17 cellular contexts compared by ENCODE assay signal in the genomic region with DNA sequence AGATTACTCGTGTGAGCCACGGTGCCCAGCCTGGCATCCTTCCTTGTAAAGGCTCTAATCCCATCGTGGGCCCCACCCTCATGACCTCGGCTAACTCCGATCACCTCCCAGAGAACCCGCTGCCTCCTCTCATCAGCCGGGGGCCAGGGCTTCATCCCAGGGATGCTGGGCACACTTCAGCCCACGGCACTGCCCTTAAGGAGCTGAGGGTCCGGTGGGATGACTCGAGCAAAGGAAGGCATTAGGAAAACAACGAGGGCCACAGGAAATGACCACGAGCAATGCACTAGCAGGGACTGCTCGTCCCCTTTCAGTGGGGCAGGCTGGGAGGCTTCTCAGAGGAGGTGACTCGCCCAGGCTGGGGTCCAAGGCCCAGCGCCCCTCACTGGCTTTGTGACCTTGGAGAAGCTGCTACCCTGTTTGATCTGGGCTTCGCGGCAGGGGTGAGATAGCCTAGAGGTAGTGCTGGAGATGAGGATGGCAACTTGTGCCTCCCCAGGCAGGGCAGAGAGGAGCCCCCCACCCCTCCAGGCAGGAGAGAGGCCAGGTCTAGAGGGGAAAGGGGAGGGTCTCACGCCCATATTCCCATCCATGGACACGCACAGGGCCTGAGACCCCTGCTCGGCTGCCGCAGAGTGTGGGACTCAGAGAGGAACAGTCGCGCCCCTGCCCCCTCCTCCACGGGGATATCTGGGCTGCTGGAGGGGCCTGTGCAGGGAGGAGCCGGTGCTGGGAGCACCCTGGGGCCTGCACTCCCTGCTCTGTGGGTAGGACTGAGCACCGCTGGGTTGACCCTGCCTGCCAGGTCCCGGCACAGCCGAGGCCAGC. TPM values are rescaled to one million over a fixed set of nuclear protein-coding genes. Genes with fewer than 3 reads are reported as not detected.
DNase-seq lines count a peak whose midpoint lies in the region; ATAC-seq and TF ChIP-seq lines count a peak whose summit lies in the region.
"Had no signal": no experiment of that assay in that cellular context is flagged by ENCODE, and none has a peak within 500 bp of the region (broad histone marks: within the 10 kb centered on the region; RNA-seq: fewer than 3 reads in every experiment).

No MANE protein-coding gene starts in this region.

- no peak for TF ChIP-seq CTCF in right lobe of liver (IDR thresholded peaks at IDR 0.05)
- TF ChIP-seq CTCF in upper lobe of right lung (IDR thresholded peaks at IDR 0.05): no peak

- no peaks in the 10 kb centered on the region for H3K9me3 Mint-ChIP-seq in activated naive CD8-positive, alpha-beta T cell treated with anti-CD3 and anti-CD28 coated beads, Interleukin-2, amount 10 ng/mL, durations not matched to agents 7 days and 5 days
- no peaks in the 10 kb centered on the region for H3K9me3 Mint-ChIP-seq in activated naive CD8-positive, alpha-beta T cell treated with anti-CD3 and anti-CD28 coated beads, Interleukin-2, amount 50 U/mL, for 24 hours
- H3K9me3 Mint-ChIP-seq: activated naive CD8-positive, alpha-beta T cell treated with anti-CD3 and anti-CD28 coated beads for 36 hours; CD4-positive, alpha-beta T cell; stimulated activated naive CD8-positive, alpha-beta T cell treated with anti-CD3 and anti-CD28 coated beads, Interleukin-15, amount 100 ng/mL, for 72 hours had no signal

- no peaks in the 10 kb centered on the region for H3K4me1 ChIP-seq in right lobe of liver
- H3K4me1 ChIP-seq in upper lobe of right lung: no peaks in the 10 kb centered on the region

- H3K36me3 ChIP-seq in right lobe of liver (no peaks in the 10 kb centered on the region), upper lobe of right lung (no peaks in the 10 kb centered on the region)

- no peaks in the 10 kb centered on the region for H3K27me3 Mint-ChIP-seq in activated naive CD8-positive, alpha-beta T cell treated with anti-CD3 and anti-CD28 coated beads, Interleukin-2, amount 10 ng/mL, durations not matched to agents 7 days and 5 days
- H3K27me3 Mint-ChIP-seq in activated naive CD8-positive, alpha-beta T cell treated with anti-CD3 and anti-CD28 coated beads, Interleukin-2, amount 50 U/mL, for 24 hours: peaks cover 5% of the 10 kb centered on the region
- H3K27me3 Mint-ChIP-seq: activated naive CD8-positive, alpha-beta T cell treated with anti-CD3 and anti-CD28 coated beads for 36 hours; stimulated activated naive CD8-positive, alpha-beta T cell treated with anti-CD3 and anti-CD28 coated beads, Interleukin-15, amount 100 ng/mL, for 72 hours had no signal

- H3K27me3 ChIP-seq in right lobe of liver (no peaks in the 10 kb centered on the region), upper lobe of right lung (peaks cover 4% of the 10 kb centered on the region)

- no peaks in the 10 kb centered on the region for H3K4me1 Mint-ChIP-seq in activated naive CD8-positive, alpha-beta T cell treated with anti-CD3 and anti-CD28 coated beads, Interleukin-2, amount 10 ng/mL, durations not matched to agents 7 days and 5 days
- no peaks in the 10 kb centered on the region for H3K4me1 Mint-ChIP-seq in activated naive CD8-positive, alpha-beta T cell treated with anti-CD3 and anti-CD28 coated beads, Interleukin-2, amount 50 U/mL, for 24 hours
- H3K4me1 Mint-ChIP-seq: activated naive CD8-positive, alpha-beta T cell treated with anti-CD3 and anti-CD28 coated beads for 36 hours; stimulated activated naive CD8-positive, alpha-beta T cell treated with anti-CD3 and anti-CD28 coated beads, Interleukin-15, amount 100 ng/mL, for 72 hours had no signal

- peak; percentile 19 for DNase-seq in activated naive CD8-positive, alpha-beta T cell treated with anti-CD3 and anti-CD28 coated beads, Interleukin-2, amount 10 ng/mL, durations not matched to agents 7 days and 5 days
- no peak for DNase-seq in activated naive CD8-positive, alpha-beta T cell treated with anti-CD3 and anti-CD28 coated beads, Interleukin-2, amount 50 U/mL, for 24 hours
- DNase-seq in activated naive CD4-positive, alpha-beta T cell treated with anti-CD3 and anti-CD28 coated beads, Interleukin-2, amount 50 U/mL, for 16 hours: peak; percentile 9
- DNase-seq in right lobe of liver (peak in 2 of 3 donors; percentile 31 to 44), upper lobe of right lung (peak; percentile 55), SW480 (ENCODE audit: low spot score) (no peak), NCI-H774 (lab: John Stamatoyannopoulos, UW) (no peak)
- DNase-seq: activated naive CD8-positive, alpha-beta T cell treated with anti-CD3 and anti-CD28 coated beads for 36 hours; DND-41; effector CD8-positive, alpha-beta T cell; KBM-7; NCI-H69; T-helper 1 cell had no signal

- POLR2A ChIA-PET in activated naive CD8-positive, alpha-beta T cell treated with anti-CD3 and anti-CD28 coated beads, Interleukin-2, amount 10 ng/mL, durations not matched to agents 7 days and 5 days (lab: Charles Lee): no interaction called here

- no peak overlapping the region for H3K27ac Mint-ChIP-seq in activated naive CD8-positive, alpha-beta T cell treated with anti-CD3 and anti-CD28 coated beads, Interleukin-2, amount 10 ng/mL, durations not matched to agents 7 days and 5 days
- no peak overlapping the region for H3K27ac Mint-ChIP-seq in activated naive CD8-positive, alpha-beta T cell treated with anti-CD3 and anti-CD28 coated beads, Interleukin-2, amount 50 U/mL, for 24 hours
- H3K27ac Mint-ChIP-seq: activated naive CD8-positive, alpha-beta T cell treated with anti-CD3 and anti-CD28 coated beads for 36 hours; CD4-positive, alpha-beta T cell had no signal

- H3K27ac ChIP-seq in right lobe of liver (no peak overlapping the region), upper lobe of right lung (no peak overlapping the region)

- no peaks in the 10 kb centered on the region for H3K9me3 ChIP-seq in right lobe of liver
- H3K9me3 ChIP-seq in upper lobe of right lung: no peaks in the 10 kb centered on the region

- H3K36me3 Mint-ChIP-seq in activated naive CD8-positive, alpha-beta T cell treated with anti-CD3 and anti-CD28 coated beads, Interleukin-2, amount 10 ng/mL, durations not matched to agents 7 days and 5 days: no peaks in the 10 kb centered on the region
- no peaks in the 10 kb centered on the region for H3K36me3 Mint-ChIP-seq in activated naive CD8-positive, alpha-beta T cell treated with anti-CD3 and anti-CD28 coated beads, Interleukin-2, amount 50 U/mL, for 24 hours (ENCODE audit: low read depth)
- H3K36me3 Mint-ChIP-seq: activated naive CD8-positive, alpha-beta T cell treated with anti-CD3 and anti-CD28 coated beads for 36 hours had no signal

- WGBS in right lobe of liver (ENCODE audit: insufficient coverage, low coverage, low lambda C conversion rate, missing lambda C conversion rate): 63% methylated on average over 6 of the region's 28 CpGs

- H3K4me3 ChIP-seq in right lobe of liver: no peak overlapping the region
- H3K4me3 ChIP-seq in upper lobe of right lung: no peak overlapping the region

- ATAC-seq in activated naive CD8-positive, alpha-beta T cell treated with anti-CD3 and anti-CD28 coated beads, Interleukin-2, amount 10 ng/mL, durations not matched to agents 7 days and 5 days (ENCODE audit: low read depth): no peak
- ATAC-seq in activated naive CD8-positive, alpha-beta T cell treated with anti-CD3 and anti-CD28 coated beads, Interleukin-2, amount 50 U/mL, for 24 hours: no peak
- ATAC-seq in right lobe of liver: peak in 1 of 4 donors; percentile 27
- ATAC-seq in upper lobe of right lung: peak; percentile 17
- ATAC-seq in GM21723 (IDR thresholded peaks at IDR 0.05; ENCODE audit: unreplicated experiment): no peak
- ATAC-seq: stimulated activated naive CD8-positive, alpha-beta T cell treated with anti-CD3 and anti-CD28 coated beads, Interleukin-15, amount 100 ng/mL, for 72 hours had no signal

- intact Hi-C loops in right lobe of liver (cut with DNase I): no loop called here
- intact Hi-C loops in upper lobe of right lung (cut with DNase I): no loop called here

- no peak overlapping the region for H3K4me3 Mint-ChIP-seq in activated naive CD8-positive, alpha-beta T cell treated with anti-CD3 and anti-CD28 coated beads, Interleukin-2, amount 10 ng/mL, durations not matched to agents 7 days and 5 days
- H3K4me3 Mint-ChIP-seq in activated naive CD8-positive, alpha-beta T cell treated with anti-CD3 and anti-CD28 coated beads, Interleukin-2, amount 50 U/mL, for 24 hours: no peak overlapping the region
- H3K4me3 Mint-ChIP-seq: activated naive CD8-positive, alpha-beta T cell treated with anti-CD3 and anti-CD28 coated beads for 36 hours; CD4-positive, alpha-beta T cell; stimulated activated naive CD8-positive, alpha-beta T cell treated with anti-CD3 and anti-CD28 coated beads, Interleukin-15, amount 100 ng/mL, for 72 hours had no signal

- TF ChIP-seq POLR2A in right lobe of liver (IDR thresholded peaks at IDR 0.05): no peak

RNA-seq across cellular contexts. Expression of a gene that starts 26.8 kb away (rescaled TPM):
- not detected for total RNA-seq in activated naive CD8-positive, alpha-beta T cell treated with anti-CD3 and anti-CD28 coated beads, Interleukin-2, amount 10 ng/mL, durations not matched to agents 7 days and 5 days
- total RNA-seq in right lobe of liver: 10 to 100 TPM in 1 of 6 experiments, 1 to 10 TPM in 5; 5.4 to 13.0 (median 7.5) TPM
- total RNA-seq in upper lobe of right lung: 4.3 TPM
- total RNA-seq: CD4-positive, alpha-beta T cell; myocyte had no signal

Comparison
In these comparisons a context has a peak if more than half of its experiments do, and no peak if none do; other contexts are left out.
1. DNase-seq: peak in activated naive CD8-positive, alpha-beta T cell treated with anti-CD3 and anti-CD28 coated beads, Interleukin-2, amount 10 ng/mL, durations not matched to agents 7 days and 5 days (single experiment), activated naive CD4-positive, alpha-beta T cell treated with anti-CD3 and anti-CD28 coated beads, Interleukin-2, amount 50 U/mL, for 16 hours (single experiment), right lobe of liver (2 of 3) and upper lobe of right lung (single experiment); none in activated naive CD8-positive, alpha-beta T cell treated with anti-CD3 and anti-CD28 coated beads, Interleukin-2, amount 50 U/mL, for 24 hours (single experiment), SW480 (single experiment) and NCI-H774 (single experiment).